In genomic region chr15:84961114-84961452, GRCh38 we compare ENCODE assay signal across 19 cellular contexts. TPM values are rescaled to one million over a fixed set of nuclear protein-coding genes. Genes with fewer than 3 reads are reported as not detected.
A peak's percentile ranks its signal among the peaks of the same experiment; 100 is the strongest.
DNase-seq lines count a peak whose midpoint lies in the region; ATAC-seq and TF ChIP-seq lines count a peak whose summit lies in the region.
"Had no signal": no experiment of that assay in that cellular context is flagged by ENCODE, and none has a peak within 500 bp of the region (broad histone marks: within the 10 kb centered on the region; RNA-seq: fewer than 3 reads in every experiment).

No MANE protein-coding gene starts in this region.

- no peak overlapping the region for H3K4me3 ChIP-seq in left ventricle myocardium inferior
- no peak overlapping the region for H3K4me3 ChIP-seq in hepatocyte
- H3K4me3 ChIP-seq: A549, lung, thyroid gland had no signal

- DNase-seq in left cardiac atrium: no peak
- DNase-seq in left ventricle myocardium inferior: no peak
- peak; percentile 96 for DNase-seq in amniotic epithelial cell (ENCODE audit: low read depth)
- peak; percentile 71 for DNase-seq in hepatocyte (ENCODE audit: low spot score)
- no peak for DNase-seq in type B pancreatic cell (ENCODE audit: extremely low spot score, unreplicated experiment)
- DNase-seq in GM19238 (ENCODE audit: insufficient read length, low spot score): no peak
- no peak for DNase-seq in SIG-M5 (lab: John Stamatoyannopoulos, UW)
- DNase-seq: activated CD4-positive, alpha-beta T cell treated with anti-CD3 and anti-CD28 coated beads, Interleukin-2, amount 10 ng/mL, durations not matched to agents 7 days and 5 days; aorta; COR-L47; NCI-H1092 treated with DMSO at 0.1 percent for 48 hours; NCI-H345; occipital lobe; OCI-M1; T-helper 1 cell; thyroid gland had no signal

- H3K27ac Mint-ChIP-seq in type B pancreatic cell: peak overlapping the region; percentile 77
- H3K27ac Mint-ChIP-seq: activated CD4-positive, alpha-beta T cell treated with anti-CD3 and anti-CD28 coated beads, Interleukin-2, amount 10 ng/mL, durations not matched to agents 7 days and 5 days had no signal

- ATAC-seq in left cardiac atrium: peak; percentile 34 to 93
- no peak for ATAC-seq in GM21619 (IDR thresholded peaks at IDR 0.05; ENCODE audit: unreplicated experiment)

- H3K36me3 ChIP-seq in left ventricle myocardium inferior: no peaks in the 10 kb centered on the region
- H3K36me3 ChIP-seq in hepatocyte (replicated peaks; ENCODE audit: insufficient read depth, low read depth): no peaks in the 10 kb centered on the region
- H3K36me3 ChIP-seq: thyroid gland had no signal

- peaks cover 23% of the 10 kb centered on the region for H3K4me1 Mint-ChIP-seq in type B pancreatic cell (ENCODE audit: unreplicated experiment)

- peaks cover 12% of the 10 kb centered on the region for H3K9me3 Mint-ChIP-seq in type B pancreatic cell
- H3K9me3 Mint-ChIP-seq: activated CD4-positive, alpha-beta T cell treated with anti-CD3 and anti-CD28 coated beads, Interleukin-2, amount 10 ng/mL, durations not matched to agents 7 days and 5 days had no signal

- H3K79me2 ChIP-seq in hepatocyte: no peaks in the 10 kb centered on the region

- peak overlapping the region; percentile 62 for H3K4me2 ChIP-seq in hepatocyte
- H3K4me2 ChIP-seq: A549 had no signal

- H3K4me1 ChIP-seq in left ventricle myocardium inferior (peaks cover 4% of the 10 kb centered on the region), hepatocyte (ENCODE audit: insufficient read depth) (peaks cover 8% of the 10 kb centered on the region)
- H3K4me1 ChIP-seq: thyroid gland had no signal

- WGBS in hepatocyte (ENCODE audit: low lambda C conversion rate, missing lambda C conversion rate): 52% methylated on average over 3 of the region's 3 CpGs

- no peaks in the 10 kb centered on the region for H3K9me2 ChIP-seq in hepatocyte (replicated peaks; ENCODE audit: insufficient read depth)

- no peak overlapping the region for H2AFZ ChIP-seq in hepatocyte

- H4K20me1 ChIP-seq in hepatocyte (ENCODE audit: insufficient read depth, poor library complexity, severe bottlenecking): no peaks in the 10 kb centered on the region

- no peaks in the 10 kb centered on the region for H3K27me3 Mint-ChIP-seq in type B pancreatic cell

- intact Hi-C loops in left cardiac atrium (cut with DNase I) (no loop called here), left ventricle myocardium inferior (cut with micrococcal nuclease) (no loop called here)

- H3K27ac ChIP-seq in left ventricle myocardium inferior (replicated peaks): no peak overlapping the region
- peak overlapping the region; percentile 71 for H3K27ac ChIP-seq in hepatocyte
- H3K27ac ChIP-seq: thyroid gland had no signal

- TF ChIP-seq CTCF in left ventricle myocardium inferior (IDR thresholded peaks at IDR 0.05; ENCODE audit: borderline replicate concordance): no peak
- no peak for TF ChIP-seq CTCF in hepatocyte (IDR thresholded peaks at IDR 0.05; ENCODE audit: poor library complexity)
- TF ChIP-seq CTCF in type B pancreatic cell (conservative IDR thresholded peaks at IDR 0.05): no peak

- no peaks in the 10 kb centered on the region for H3K36me3 Mint-ChIP-seq in type B pancreatic cell

- no peaks in the 10 kb centered on the region for H3K27me3 ChIP-seq in left ventricle myocardium inferior (ENCODE audit: low read depth)
- H3K27me3 ChIP-seq in hepatocyte: no peaks in the 10 kb centered on the region
- H3K27me3 ChIP-seq: thyroid gland had no signal

- no peak overlapping the region for H3K4me3 Mint-ChIP-seq in type B pancreatic cell
- H3K4me3 Mint-ChIP-seq: activated CD4-positive, alpha-beta T cell treated with anti-CD3 and anti-CD28 coated beads, Interleukin-2, amount 10 ng/mL, durations not matched to agents 7 days and 5 days had no signal

- H3K9me3 ChIP-seq in left ventricle myocardium inferior (replicated peaks) (peaks cover 7% of the 10 kb centered on the region), hepatocyte (ENCODE audit: low read depth) (no peaks in the 10 kb centered on the region)
- H3K9me3 ChIP-seq: thyroid gland had no signal

RNA-seq across cellular contexts. Expression of gene PDE8A, which starts 20.6 kb away (rescaled TPM):
- total RNA-seq in left cardiac atrium (10 to 100 TPM; 21.1 to 26.3 TPM), left ventricle myocardium inferior (17.8 TPM), hepatocyte (25.6 and 26.0 TPM in 2 replicates), type B pancreatic cell (ENCODE audit: low replicate concordance) (22.8 and 41.8 TPM in 2 replicates)
- 15.3 and 24.0 TPM in 2 replicates for polyA plus RNA-seq in hepatocyte

Comparison
In these comparisons a context has a peak if more than half of its experiments do, and no peak if none do; other contexts are left out.
1. DNase-seq: peak in amniotic epithelial cell (single experiment) and hepatocyte (single experiment); none in left cardiac atrium (single experiment), left ventricle myocardium inferior (single experiment), type B pancreatic cell (single experiment), GM19238 (single experiment) and SIG-M5 (single experiment).